In genomic region chr5:119158144-119158543, GRCh38 we compare ENCODE assay signal across 18 cellular contexts.
"Had no signal": no experiment of that assay in that cellular context is flagged by ENCODE, and none has a peak within 500 bp of the region (broad histone marks: within the 10 kb centered on the region; RNA-seq: fewer than 3 reads in every experiment).

No MANE protein-coding gene starts in this region.

- H3K27me3 Mint-ChIP-seq: stimulated activated memory B cell treated with anti-CD40 and anti-IgM and Interleukin-4, amounts not matched to agents 10 μg/mL and 1 μg/mL and 100 μg/mL, for 72 hours; stimulated activated naive CD8-positive, alpha-beta T cell treated with anti-CD3 and anti-CD28 coated beads, Interleukin-15, amount 100 ng/mL, for 72 hours; type B pancreatic cell had no signal

- ATAC-seq: natural killer cell; psoas muscle; right lobe of liver; stimulated activated memory B cell treated with anti-CD40 and anti-IgM and Interleukin-4, amounts not matched to agents 10 μg/mL and 1 μg/mL and 100 μg/mL, for 72 hours; stimulated activated naive CD8-positive, alpha-beta T cell treated with anti-CD3 and anti-CD28 coated beads, Interleukin-15, amount 100 ng/mL, for 72 hours had no signal

- H3K4me1 Mint-ChIP-seq: natural killer cell; nephron progenitor cell; neural progenitor cell; stimulated activated naive CD8-positive, alpha-beta T cell treated with anti-CD3 and anti-CD28 coated beads, Interleukin-15, amount 100 ng/mL, for 72 hours had no signal

- H3K4me3 Mint-ChIP-seq: natural killer cell; nephron progenitor cell; neural progenitor cell; stimulated activated memory B cell treated with anti-CD40 and anti-IgM and Interleukin-4, amounts not matched to agents 10 μg/mL and 1 μg/mL and 100 μg/mL, for 72 hours; stimulated activated naive CD8-positive, alpha-beta T cell treated with anti-CD3 and anti-CD28 coated beads, Interleukin-15, amount 100 ng/mL, for 72 hours; type B pancreatic cell had no signal

- DNase-seq: islet precursor cell; left ventricle myocardium inferior; natural killer cell; nephron progenitor cell; occipital lobe; psoas muscle; right lobe of liver; stimulated activated CD4-positive, alpha-beta T cell treated with anti-CD3 and anti-CD28 coated beads, Interleukin-1b, Interleukin-23, amount 100 ng/mL, for 48 hours; stimulated activated CD4-positive, alpha-beta T cell treated with anti-CD3 and anti-CD28 coated beads, Interleukin-2, amount 100 ng/mL, for 48 hours; stimulated activated CD4-positive, alpha-beta T cell treated with anti-CD3 and anti-CD28 coated beads, Interleukin-4, amount 100 ng/mL, for 4 hours; stimulated activated CD8-positive, alpha-beta memory T cell treated with anti-CD3 and anti-CD28 coated beads, Interleukin-4, amount 100 ng/mL, for 48 hours; stimulated activated naive CD4-positive, alpha-beta T cell treated with Interleukin-2 at 50 U/mL for 16 hours; stimulated activated naive CD8-positive, alpha-beta T cell treated with anti-CD3 and anti-CD28 coated beads, Interleukin-15, amount 100 ng/mL, for 72 hours; substantia nigra; uterus had no signal

- H3K27ac Mint-ChIP-seq: natural killer cell; nephron progenitor cell; neural progenitor cell; stimulated activated naive CD8-positive, alpha-beta T cell treated with anti-CD3 and anti-CD28 coated beads, Interleukin-15, amount 100 ng/mL, for 72 hours; type B pancreatic cell had no signal

- H3K9me3 Mint-ChIP-seq: neural progenitor cell had no signal
